In the genomic region with DNA sequence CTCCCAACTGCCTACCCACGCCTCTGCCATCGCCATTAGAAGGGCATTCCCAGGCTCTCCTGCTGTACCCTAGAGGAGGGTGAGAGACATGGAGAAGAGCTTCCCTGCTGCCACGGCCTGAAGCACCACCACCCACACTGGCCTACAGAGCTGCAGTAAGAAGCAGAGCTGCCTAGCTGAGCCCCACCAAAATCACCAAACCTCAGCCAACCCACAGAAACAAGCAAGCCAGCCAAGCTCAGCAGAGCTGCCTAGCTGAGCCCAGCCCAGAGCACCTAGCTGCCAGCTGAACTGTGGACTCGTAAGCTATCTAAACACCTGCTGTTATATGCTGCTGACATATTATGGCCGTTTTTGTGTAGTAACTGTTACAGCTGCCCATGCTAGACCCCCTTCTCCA, we compare ENCODE assay signal across 30 cellular contexts.
"Had no signal": no experiment of that assay in that cellular context is flagged by ENCODE, and none has a peak within 500 bp of the region (broad histone marks: within the 10 kb centered on the region; RNA-seq: fewer than 3 reads in every experiment).

No MANE protein-coding gene starts in this region.

- H3K4me1 ChIP-seq: SJCRH30 had no signal

- FAIRE-seq: RCC 7860 had no signal

- H3K9me3 ChIP-seq: SJCRH30 had no signal

- H3K27ac Mint-ChIP-seq: T-cell had no signal

- H3K4me1 Mint-ChIP-seq: T-cell had no signal

- H3K4me3 Mint-ChIP-seq: T-cell had no signal

- H3K4me2 ChIP-seq: KMS-11, PC-9 had no signal

- H3K36me3 ChIP-seq: SJCRH30 had no signal

- H3K9me3 Mint-ChIP-seq: T-cell had no signal

- H3K36me3 Mint-ChIP-seq: T-cell had no signal

- ATAC-seq: Panc1, SK-N-SH treated with all-trans-retinoic acid at 6 μM for 48 hours, T-cell had no signal

- H2AFZ ChIP-seq: PC-9 had no signal

- DNase-seq: Karpas-422, MM.1S, MV-4-11, NCI-H1092, NCI-H1105, NCI-H1417 treated with DMSO at 0.1 percent for 48 hours, NCI-H1436 treated with DMSO at 0.1 percent for 48 hours, NCI-H1694 treated with DMSO at 0.1 percent for 48 hours, NCI-H187 treated with DMSO at 0.1 percent for 48 hours, NCI-H2029, NCI-H2081, NCI-H2171 treated with DMSO at 0.1 percent for 48 hours, NCI-H2227 treated with DMSO at 0.1 percent for 48 hours, NCI-H345, NCI-H510A treated with DMSO at 0.1 percent for 48 hours, NCI-H526, NCI-H69, NCI-H748 treated with DMSO at 0.1 percent for 48 hours, NCI-H82, PC-9, Right ventricle myocardium superior, SIG-M5, SJCRH30, T-cell had no signal

- H3K9ac ChIP-seq: KMS-11 had no signal

- H3K27ac ChIP-seq: KMS-11, PC-9, RWPE1, SJCRH30, SK-N-MC had no signal

- H3K4me3 ChIP-seq: PC-9, SJCRH30, SK-N-MC had no signal

- H3K27me3 ChIP-seq: SJCRH30 had no signal
